20 cellular contexts compared by ENCODE assay signal in the genomic region with DNA sequence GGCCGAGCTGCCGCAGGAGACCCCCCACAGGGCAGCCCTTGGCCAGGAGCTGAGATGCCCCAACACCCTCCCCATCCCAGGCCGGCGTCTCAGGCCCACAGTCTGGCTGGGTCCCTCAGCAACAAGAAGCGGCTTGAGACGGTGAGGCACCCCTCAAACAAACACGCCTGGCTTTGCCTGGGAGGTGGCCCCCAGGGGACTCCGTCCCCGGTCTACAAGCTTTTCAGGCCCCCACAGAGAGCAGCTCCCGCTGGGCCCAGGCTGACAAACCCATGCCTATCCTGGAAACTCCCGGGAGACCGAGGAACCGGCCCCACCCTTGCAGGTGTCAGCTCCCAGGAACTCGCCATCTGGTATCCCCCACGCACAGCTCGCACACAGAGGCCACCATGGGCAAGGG.
DNase-seq lines count a peak whose midpoint lies in the region; ATAC-seq, FAIRE-seq and TF ChIP-seq lines count a peak whose summit lies in the region.
"Had no signal": no experiment of that assay in that cellular context is flagged by ENCODE, and none has a peak within 500 bp of the region (broad histone marks: within the 10 kb centered on the region; RNA-seq: fewer than 3 reads in every experiment).

No MANE protein-coding gene starts in this region.

- no peak overlapping the region for H2BK120ac ChIP-seq in neuronal stem cell (ENCODE audit: low read depth, low read length)

- TF ChIP-seq POLR2A in HepG2 (IDR thresholded peaks at IDR 0.05; ENCODE audit: insufficient read depth in 1 of 2, low read depth in 2 of 2, low read length in 2 of 2), result no peak
- no peak for TF ChIP-seq POLR2A in right lobe of liver (IDR thresholded peaks at IDR 0.05)
- no peak for TF ChIP-seq POLR2A in NB4 (IDR thresholded peaks at IDR 0.05; ENCODE audit: extremely low read depth, insufficient read length)
- no peak for TF ChIP-seq POLR2A in suprapubic skin (IDR thresholded peaks at IDR 0.05)

- peak overlapping the region; percentile 66 for H2BK5ac ChIP-seq in neuronal stem cell (ENCODE audit: low read length)

- H3K4me3 ChIP-seq in HepG2 (replicated peaks in 1 of 3; ENCODE audit: insufficient read depth in 1 of 3, low read depth in 2 of 3, low read length in 3 of 3), result no peak overlapping the region
- no peak overlapping the region for H3K4me3 ChIP-seq in right lobe of liver
- H3K4me3 ChIP-seq in NB4 (ENCODE audit: low read depth, low read length), result no peak overlapping the region
- no peak overlapping the region for H3K4me3 ChIP-seq in neuronal stem cell (ENCODE audit: low read length in 2 of 2)
- no peak overlapping the region for H3K4me3 ChIP-seq in suprapubic skin
- H3K4me3 ChIP-seq: GM23338, K562 had no signal

- H3K79me1 ChIP-seq in neuronal stem cell (ENCODE audit: low read depth, low read length), result peaks cover 7% of the 10 kb centered on the region

- H3K4ac ChIP-seq in neuronal stem cell (ENCODE audit: low read length), result no peak overlapping the region

- no peak for TF ChIP-seq EP300 in HepG2 (IDR thresholded peaks at IDR 0.05; ENCODE audit: low read depth in 2 of 2, low read length in 2 of 2)
- TF ChIP-seq EP300 in HepG2 (CRISPR knock-in tag; IDR thresholded peaks at IDR 0.05; ENCODE audit: borderline replicate concordance), result no peak
- no peak for TF ChIP-seq EP300 in suprapubic skin (IDR thresholded peaks at IDR 0.05)

- FAIRE-seq in HepG2 (lab: Jason Lieb, UNC), result no peak
- FAIRE-seq: H54, K562 had no signal

- in situ Hi-C loops in HepG2 (cut with HindIII; ENCODE audit: extremely low pct_ligation_motif_present, low pct_unique_long_range_greater_than_20kb), result no loop called here

- H3K79me2 ChIP-seq in HepG2 (ENCODE audit: insufficient read depth, low read length), result no peaks in the 10 kb centered on the region

- no peak overlapping the region for H3K23ac ChIP-seq in neuronal stem cell (ENCODE audit: low read depth, low read length, poor library complexity)

- H4K91ac ChIP-seq in neuronal stem cell (ENCODE audit: low read depth, low read length, poor library complexity), result no peak overlapping the region

- H3K27ac ChIP-seq in HepG2 (ENCODE audit: extremely low read length, insufficient read depth, low read length) (no peak overlapping the region), right lobe of liver (no peak overlapping the region), neuronal stem cell (replicated peaks; ENCODE audit: low read length) (no peak overlapping the region), suprapubic skin (no peak overlapping the region)
- H3K27ac ChIP-seq: C4-2B, HL-60 had no signal

- intact Hi-C loops in HepG2 (cut with micrococcal nuclease; ENCODE audit: unreplicated experiment) (no loop called here), right lobe of liver (cut with DNase I) (no loop called here)

- H2AFZ ChIP-seq in HepG2 (ENCODE audit: low read length) (no peak overlapping the region), neuronal stem cell (ENCODE audit: low read length) (no peak overlapping the region)
- H2AFZ ChIP-seq: GM23338 had no signal

- no peaks in the 10 kb centered on the region for H3K9me3 ChIP-seq in HepG2 (ENCODE audit: low read length)
- H3K9me3 ChIP-seq in right lobe of liver, result no peaks in the 10 kb centered on the region
- no peaks in the 10 kb centered on the region for H3K9me3 ChIP-seq in neuronal stem cell (replicated peaks in 1 of 2; ENCODE audit: control insufficient read depth in 2 of 2, insufficient read depth in 1 of 2, low read depth in 1 of 2, low read length in 2 of 2)
- no peaks in the 10 kb centered on the region for H3K9me3 ChIP-seq in suprapubic skin

- ATAC-seq in HepG2 (no peak), right lobe of liver (no peak)
- ATAC-seq: GM23338, HCT116, K562 had no signal

- no peak overlapping the region for H2AK5ac ChIP-seq in neuronal stem cell (ENCODE audit: low read depth, low read length)

- POLR2A ChIA-PET in HepG2 (lab: Yijun Ruan, JAX), result no interaction called here

- WGBS in HepG2 (ENCODE audit: low lambda C conversion rate), result no CpG with 5 or more reads among the region's 16 CpGs
- WGBS in right lobe of liver (ENCODE audit: insufficient coverage, low coverage, low lambda C conversion rate, missing lambda C conversion rate), result no CpG with 5 or more reads among the region's 16 CpGs
- WGBS in neuronal stem cell (ENCODE audit: extremely low coverage in 2 of 2, insufficient read length in 2 of 2, insufficient replicate concordance in 1 of 2), 2 donors, result no CpG with 5 or more reads among the region's 16 CpGs
- 72% methylated on average over 6 of the region's 16 CpGs for WGBS in suprapubic skin

- TF ChIP-seq CTCF in HepG2 (CRISPR knock-in tag; IDR thresholded peaks at IDR 0.05) (no peak), right lobe of liver (IDR thresholded peaks at IDR 0.05) (no peak), NB4 (IDR thresholded peaks at IDR 0.05; ENCODE audit: low read depth, low read length) (no peak), suprapubic skin (IDR thresholded peaks at IDR 0.05) (no peak)

- no peaks in the 10 kb centered on the region for H3K36me3 ChIP-seq in HepG2 (replicated peaks in 1 of 2; ENCODE audit: control insufficient read depth in 1 of 2, insufficient read depth in 2 of 2, low read length in 2 of 2)
- no peaks in the 10 kb centered on the region for H3K36me3 ChIP-seq in right lobe of liver
- no peaks in the 10 kb centered on the region for H3K36me3 ChIP-seq in neuronal stem cell (replicated peaks in 1 of 2; ENCODE audit: control insufficient read depth in 2 of 2, insufficient read depth in 2 of 2, low read length in 2 of 2)
- H3K36me3 ChIP-seq in suprapubic skin, result peaks cover 22% of the 10 kb centered on the region

- no peak overlapping the region for H3K18ac ChIP-seq in neuronal stem cell (ENCODE audit: low read length)

- no TSS peak for BruUV-seq in HepG2 (replicated peaks; lab: Mats Ljungman, UMichigan)

- no peak overlapping the region for H2BK15ac ChIP-seq in neuronal stem cell (ENCODE audit: low read length)

- H3K4me1 ChIP-seq in HepG2 (ENCODE audit: insufficient read depth, low read length) (no peaks in the 10 kb centered on the region), right lobe of liver (no peaks in the 10 kb centered on the region), neuronal stem cell (ENCODE audit: control insufficient read depth in 2 of 2, insufficient read depth in 1 of 2, low read depth in 1 of 2, low read length in 2 of 2) (no peaks in the 10 kb centered on the region), suprapubic skin (peaks cover 42% of the 10 kb centered on the region)

- H4K8ac ChIP-seq in neuronal stem cell (ENCODE audit: low read depth, low read length), result no peak overlapping the region

- H3K9ac ChIP-seq in HepG2 (ENCODE audit: insufficient read depth, low read depth, low read length), result no peak overlapping the region
- no peak overlapping the region for H3K9ac ChIP-seq in neuronal stem cell (ENCODE audit: low read depth, low read length, poor library complexity)

- TF ChIP-seq RAD21 in HepG2 (CRISPR knock-in tag; IDR thresholded peaks at IDR 0.05), result no peak

- H3K4me2 ChIP-seq in HepG2 (ENCODE audit: low read depth, low read length) (no peak overlapping the region), neuronal stem cell (ENCODE audit: insufficient read depth, low read length, poor library complexity, severe bottlenecking) (no peak overlapping the region)
- H3K4me2 ChIP-seq: GM23338 had no signal

- H3K27me3 ChIP-seq in HepG2 (ENCODE audit: control insufficient read depth in 1 of 2, insufficient read depth in 2 of 2, low read length in 2 of 2), result peaks cover 13 to 42% of the 10 kb centered on the region in 2 experiments; a peak in 4 of 5 replicates
- H3K27me3 ChIP-seq in right lobe of liver, result no peaks in the 10 kb centered on the region
- H3K27me3 ChIP-seq in neuronal stem cell (ENCODE audit: control insufficient read depth in 3 of 3, insufficient read depth in 3 of 3, low read depth in 1 of 3, low read length in 3 of 3), result peaks cover 0 to 2% (median 0%) of the 10 kb centered on the region in 3 experiments
- no peaks in the 10 kb centered on the region for H3K27me3 ChIP-seq in suprapubic skin

- H2BK12ac ChIP-seq in neuronal stem cell (ENCODE audit: low read length), result no peak overlapping the region

- DNase-seq in HepG2 (ENCODE audit: low spot score) (no peak), right lobe of liver (no peak), NB4 (ENCODE audit: low read depth) (peak; percentile 60), NCI-H69 (lab: John Stamatoyannopoulos, UW) (peak; percentile 26), neuronal stem cell (ENCODE audit: low spot score) (no peak), NCI-H1092 treated with DMSO at 0.1 percent for 48 hours (lab: John Stamatoyannopoulos, UW) (no peak), suprapubic skin (ENCODE audit: low spot score in 2 of 2) (no peak), activated gamma-delta T cell treated with Interleukin-2 at 50 U/mL for 16 hours (no peak)
- DNase-seq: 8988T; CD4-positive, alpha-beta T cell; DMS153; DMS79; GF-D8; IMR-90 had no signal

- H4K20me1 ChIP-seq in HepG2 (ENCODE audit: insufficient read depth, low read length), result peaks cover 6% of the 10 kb centered on the region; the same call in 1 of the 2 replicates

- CTCF ChIA-PET in HepG2 (lab: Yijun Ruan, JAX; ENCODE audit: low intra/inter-chr PET ratio, low total read pairs), result no interaction called here

- peak overlapping the region; percentile 38 for H3K14ac ChIP-seq in neuronal stem cell (ENCODE audit: low read length)

TF ChIP-seq in HepG2, 621 proteins besides CTCF, POLR2A, EP300 and RAD21:
- no peak for TF ChIP-seq ZNF607 (CRISPR knock-in tag; IDR thresholded peaks at IDR 0.05; ENCODE audit: borderline replicate concordance)
- TF ChIP-seq AGO1 (IDR thresholded peaks at IDR 0.05; ENCODE audit: low read depth, low read length, poor library complexity, severe bottlenecking), result peak; percentile 49
- TF ChIP-seq GMEB1 (CRISPR knock-in tag; IDR thresholded peaks at IDR 0.05; ENCODE audit: borderline replicate concordance), result no peak
- TF ChIP-seq AGO2 (optimal IDR thresholded peaks at IDR 0.05; ENCODE audit: low read depth, low read length), result peak; percentile 47

Comparison
In these comparisons a context has a peak if more than half of its experiments do, and no peak if none do; other contexts are left out.
1. DNase-seq: peak in NB4 (single experiment) and NCI-H69 (single experiment); none in HepG2 (single experiment), right lobe of liver (0 of 3), neuronal stem cell (single experiment), NCI-H1092 treated with DMSO at 0.1 percent for 48 hours (single experiment), suprapubic skin (0 of 2) and activated gamma-delta T cell treated with Interleukin-2 at 50 U/mL for 16 hours (single experiment).